Comparison of ENCODE assay signal across 13 cellular contexts in genomic region chr10:43824934-43825333, GRCh38.
DNase-seq lines count a peak whose midpoint lies in the region; ATAC-seq, FAIRE-seq and TF ChIP-seq lines count a peak whose summit lies in the region.
"Had no signal": no experiment of that assay in that cellular context is flagged by ENCODE, and none has a peak within 500 bp of the region (broad histone marks: within the 10 kb centered on the region; RNA-seq: fewer than 3 reads in every experiment).

No MANE protein-coding gene starts in this region.

- H3K27me3 ChIP-seq in MG63 (no peaks in the 10 kb centered on the region), thoracic aorta (replicated peaks; ENCODE audit: insufficient read depth) (no peaks in the 10 kb centered on the region)

- H3K4me3 ChIP-seq in MG63 (no peak overlapping the region), fibroblast of mammary gland (ENCODE audit: control insufficient read depth, low read depth, low read length) (no peak overlapping the region), thoracic aorta (no peak overlapping the region)

- TF ChIP-seq CTCF in fibroblast of mammary gland (conservative IDR thresholded peaks at IDR 0.05; ENCODE audit: control insufficient read depth, insufficient read depth, low read depth, low read length) (no peak), thoracic aorta (IDR thresholded peaks at IDR 0.05) (no peak)

- no peak for FAIRE-seq in GM19239 (lab: Jason Lieb, UNC)

- H3K9me3 ChIP-seq in MG63 (peaks cover 2% of the 10 kb centered on the region), thoracic aorta (peaks cover 3% of the 10 kb centered on the region)
- H3K9me3 ChIP-seq: neutrophil had no signal

- ATAC-seq in thoracic aorta (ENCODE audit: insufficient number of reproducible peaks, low FRiP score, low read depth) (peak; percentile 85), HG03520 (IDR thresholded peaks at IDR 0.05; ENCODE audit: unreplicated experiment) (no peak), GM21825 (IDR thresholded peaks at IDR 0.05; ENCODE audit: unreplicated experiment) (no peak)

- peaks cover 38 to 78% of the 10 kb centered on the region in 2 donors for H3K4me1 ChIP-seq in thoracic aorta (ENCODE audit: control insufficient read depth in 1 of 2, low read depth in 2 of 2)

- H3K36me3 ChIP-seq in MG63 (no peaks in the 10 kb centered on the region; the same call in 1 of the 2 replicates), thoracic aorta (no peaks in the 10 kb centered on the region)
- H3K36me3 ChIP-seq: neutrophil had no signal

- H3K27ac ChIP-seq in thoracic aorta = peak overlapping the region; percentile 91 to 96
- H3K27ac ChIP-seq: neutrophil had no signal

- DNase-seq in MG63 = peak; percentile 85
- peak; percentile 92 for DNase-seq in fibroblast of mammary gland (ENCODE audit: low read depth)
- peak; percentile 33 for DNase-seq in medulla oblongata (ENCODE audit: extremely low spot score)
- peak; percentile 58 for DNase-seq in thoracic aorta (ENCODE audit: low spot score)
- DNase-seq in NCI-H1105 (lab: John Stamatoyannopoulos, UW) = no peak
- DNase-seq in GM19239 (ENCODE audit: insufficient read length, low spot score) = no peak
- DNase-seq: activated CD4-positive, alpha-beta T cell treated with anti-CD3 and anti-CD28 coated beads, Interleukin-2, amount 50 U/mL, for 48 hours; activated naive CD4-positive, alpha-beta T cell treated with anti-CD3 and anti-CD28 coated beads, Interleukin-2, amount 10 ng/mL, durations not matched to agents 7 days and 5 days; endodermal cell; NCI-H2081 treated with DMSO at 0.1 percent for 48 hours had no signal

Comparison
In these comparisons a context has a peak if more than half of its experiments do, and no peak if none do; other contexts are left out.
1. DNase-seq: peak in MG63 (single experiment), fibroblast of mammary gland (single experiment), medulla oblongata (single experiment) and thoracic aorta (single experiment); none in NCI-H1105 (single experiment) and GM19239 (single experiment).